ENCODE assay signal across 7 cellular contexts in the genomic region with DNA sequence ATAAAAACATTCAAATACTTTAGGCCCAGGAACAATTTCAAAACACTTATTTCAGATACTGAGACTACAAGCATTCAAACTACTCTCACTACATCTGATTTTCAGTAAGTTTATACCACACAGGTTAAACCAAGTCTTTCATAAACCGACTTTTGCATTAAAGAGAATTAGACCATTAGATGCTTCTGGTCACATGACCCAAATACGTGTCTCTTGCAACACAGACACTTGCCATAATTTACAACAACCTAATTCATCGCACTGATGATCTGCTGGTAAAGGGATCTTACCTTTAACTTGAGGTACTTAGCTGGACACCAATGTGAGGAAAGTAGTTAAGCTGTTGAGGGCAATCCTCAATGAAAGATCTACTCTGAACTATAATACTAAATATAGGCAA. TPM values are rescaled to one million over a fixed set of nuclear protein-coding genes. Genes with fewer than 3 reads are reported as not detected.
DNase-seq lines count a peak whose midpoint lies in the region; ATAC-seq and TF ChIP-seq lines count a peak whose summit lies in the region.

No MANE protein-coding gene starts in this region.

- no peak for TF ChIP-seq CTCF in GM23338 (conservative IDR thresholded peaks at IDR 0.05; ENCODE audit: low read depth in 2 of 2)
- no peak for TF ChIP-seq CTCF in RWPE2 (IDR thresholded peaks at IDR 0.05; ENCODE audit: poor library complexity, severe bottlenecking)
- TF ChIP-seq CTCF in fibroblast of lung (conservative IDR thresholded peaks at IDR 0.05 in 1 of 2, IDR thresholded peaks at IDR 0.05 in 1 of 2; ENCODE audit: low read depth in 1 of 2, low read length in 2 of 2), result no peak
- no peak for TF ChIP-seq CTCF in sigmoid colon (IDR thresholded peaks at IDR 0.05)

- no peak for ATAC-seq in GM23338
- no peak for ATAC-seq in RWPE2 (ENCODE audit: low read depth)
- no peak for ATAC-seq in HG03460 (IDR thresholded peaks at IDR 0.05; ENCODE audit: unreplicated experiment)

- H3K9me2 ChIP-seq in GM23338 (ENCODE audit: insufficient read depth), result no peaks in the 10 kb centered on the region

- DNase-seq in GM23338 (ENCODE audit: low spot score) (no peak), RWPE2 (ENCODE audit: low spot score) (no peak), fibroblast of lung (ENCODE audit: low read depth in 2 of 2) (no peak), sigmoid colon (no peak), SKM-1 (lab: John Stamatoyannopoulos, UW; ENCODE audit: unreplicated experiment) (no peak), inferior parietal cortex (ENCODE audit: extremely low spot score) (no peak)

- H3K4me3 Mint-ChIP-seq in GM23338, result peak overlapping the region; percentile 100

- H3K27ac Mint-ChIP-seq in GM23338, result no peak overlapping the region

- H3K36me3 Mint-ChIP-seq in GM23338 (ENCODE audit: low read depth), result peaks cover 81% of the 10 kb centered on the region

- intact Hi-C loops in sigmoid colon (cut with DNase I), result loop anchor here (5.0 kb wide), 2 partner anchors 63 to 187 kb away; a partner anchor contains a TSS

- peaks cover 63% of the 10 kb centered on the region for H3F3A ChIP-seq in GM23338 (replicated peaks; ENCODE audit: low read depth)

- no peak overlapping the region for H2AFZ ChIP-seq in GM23338
- H2AFZ ChIP-seq in fibroblast of lung (ENCODE audit: low read length), result no peak overlapping the region

- no peaks in the 10 kb centered on the region; the same call in 1 of the 3 replicates for H3K9me3 Mint-ChIP-seq in GM23338

- H3K27me3 ChIP-seq in GM23338 (ENCODE audit: insufficient read depth) (no peaks in the 10 kb centered on the region), RWPE2 (ENCODE audit: insufficient read depth, poor library complexity, severe bottlenecking) (no peaks in the 10 kb centered on the region), fibroblast of lung (ENCODE audit: control insufficient read depth, insufficient read depth, low read length) (no peaks in the 10 kb centered on the region), sigmoid colon (no peaks in the 10 kb centered on the region)

- TF ChIP-seq POLR2A in sigmoid colon (IDR thresholded peaks at IDR 0.05), result no peak

- no peak overlapping the region for H3K9ac ChIP-seq in fibroblast of lung (ENCODE audit: insufficient read depth, low read length)

- no peak for TF ChIP-seq EP300 in sigmoid colon (IDR thresholded peaks at IDR 0.05)

- H3K27me3 Mint-ChIP-seq in GM23338 (ENCODE audit: insufficient read depth, low read depth, poor library complexity), result peaks cover 32% of the 10 kb centered on the region

- H3K4me2 ChIP-seq in GM23338, result peak overlapping the region; percentile 81
- H3K4me2 ChIP-seq in fibroblast of lung (ENCODE audit: extremely low read depth, insufficient read depth, low read length), result peak overlapping the region; percentile 88

- H3K36me3 ChIP-seq in GM23338 (ENCODE audit: insufficient read depth) (peaks cover 72% of the 10 kb centered on the region), RWPE2 (ENCODE audit: low read depth) (peaks cover 78% of the 10 kb centered on the region), fibroblast of lung (ENCODE audit: control insufficient read depth, insufficient read depth, low read length) (peaks cover 13% of the 10 kb centered on the region), sigmoid colon (peaks cover 37 to 69% (median 54%) of the 10 kb centered on the region in 4 donors)

- 2 to 5% methylated on average over 3 of the region's 3 CpGs for WGBS in sigmoid colon, 2 donors

- H3K4me1 Mint-ChIP-seq in GM23338, result peaks cover 59% of the 10 kb centered on the region

- H4K20me1 ChIP-seq in GM23338 (replicated peaks; ENCODE audit: insufficient read depth) (peaks cover 69% of the 10 kb centered on the region), fibroblast of lung (ENCODE audit: control insufficient read depth, extremely low read depth, insufficient read depth, low read length) (peaks cover 23% of the 10 kb centered on the region)

- H3K79me2 ChIP-seq in GM23338 (replicated peaks; ENCODE audit: insufficient read depth) (peaks cover 77% of the 10 kb centered on the region), fibroblast of lung (ENCODE audit: control insufficient read depth, insufficient read depth, low read length) (peaks cover 78% of the 10 kb centered on the region)

- H3K9me3 ChIP-seq in RWPE2 (ENCODE audit: severe bottlenecking) (no peaks in the 10 kb centered on the region), fibroblast of lung (ENCODE audit: control insufficient read depth, insufficient read depth, low read depth, low read length) (no peaks in the 10 kb centered on the region), sigmoid colon (no peaks in the 10 kb centered on the region)

- H3K4me3 ChIP-seq in GM23338, result peak overlapping the region; percentile 93
- peak overlapping the region; percentile 76 for H3K4me3 ChIP-seq in RWPE2 (ENCODE audit: severe bottlenecking)
- H3K4me3 ChIP-seq in fibroblast of lung (replicated peaks in 1 of 4; ENCODE audit: control extremely low read depth in 1 of 4, insufficient read depth in 1 of 4, low read depth in 3 of 4, low read length in 4 of 4), result peak overlapping the region; percentile 75 to 97 (median 83)
- H3K4me3 ChIP-seq in sigmoid colon, result peak overlapping the region; percentile 7 to 100 (median 54)

- H3K27ac ChIP-seq in GM23338 (ENCODE audit: low read depth) (no peak overlapping the region), RWPE2 (ENCODE audit: poor library complexity, severe bottlenecking) (no peak overlapping the region), fibroblast of lung (ENCODE audit: insufficient read depth, low read length) (no peak overlapping the region), sigmoid colon (peak overlapping the region; percentile 100)

- H3K4me1 ChIP-seq in GM23338 (ENCODE audit: insufficient read depth), result peaks cover 39% of the 10 kb centered on the region
- peaks cover 28% of the 10 kb centered on the region for H3K4me1 ChIP-seq in RWPE2 (ENCODE audit: insufficient read depth, poor library complexity, severe bottlenecking)
- H3K4me1 ChIP-seq in fibroblast of lung (ENCODE audit: control insufficient read depth, extremely low read depth, insufficient read depth, low read length), result peaks cover 9% of the 10 kb centered on the region
- peaks cover 0 to 77% (median 72%) of the 10 kb centered on the region in 4 donors for H3K4me1 ChIP-seq in sigmoid colon

TF ChIP-seq in GM23338, 12 proteins besides CTCF, POLR2A, EP300 and RAD21:
- TF ChIP-seq JUNB (IDR thresholded peaks at IDR 0.05; ENCODE audit: unreplicated experiment) (no peak), ZNF114 (CRISPR knock-in tag; IDR thresholded peaks at IDR 0.05) (no peak)
- TF ChIP-seq, protein P1, sequence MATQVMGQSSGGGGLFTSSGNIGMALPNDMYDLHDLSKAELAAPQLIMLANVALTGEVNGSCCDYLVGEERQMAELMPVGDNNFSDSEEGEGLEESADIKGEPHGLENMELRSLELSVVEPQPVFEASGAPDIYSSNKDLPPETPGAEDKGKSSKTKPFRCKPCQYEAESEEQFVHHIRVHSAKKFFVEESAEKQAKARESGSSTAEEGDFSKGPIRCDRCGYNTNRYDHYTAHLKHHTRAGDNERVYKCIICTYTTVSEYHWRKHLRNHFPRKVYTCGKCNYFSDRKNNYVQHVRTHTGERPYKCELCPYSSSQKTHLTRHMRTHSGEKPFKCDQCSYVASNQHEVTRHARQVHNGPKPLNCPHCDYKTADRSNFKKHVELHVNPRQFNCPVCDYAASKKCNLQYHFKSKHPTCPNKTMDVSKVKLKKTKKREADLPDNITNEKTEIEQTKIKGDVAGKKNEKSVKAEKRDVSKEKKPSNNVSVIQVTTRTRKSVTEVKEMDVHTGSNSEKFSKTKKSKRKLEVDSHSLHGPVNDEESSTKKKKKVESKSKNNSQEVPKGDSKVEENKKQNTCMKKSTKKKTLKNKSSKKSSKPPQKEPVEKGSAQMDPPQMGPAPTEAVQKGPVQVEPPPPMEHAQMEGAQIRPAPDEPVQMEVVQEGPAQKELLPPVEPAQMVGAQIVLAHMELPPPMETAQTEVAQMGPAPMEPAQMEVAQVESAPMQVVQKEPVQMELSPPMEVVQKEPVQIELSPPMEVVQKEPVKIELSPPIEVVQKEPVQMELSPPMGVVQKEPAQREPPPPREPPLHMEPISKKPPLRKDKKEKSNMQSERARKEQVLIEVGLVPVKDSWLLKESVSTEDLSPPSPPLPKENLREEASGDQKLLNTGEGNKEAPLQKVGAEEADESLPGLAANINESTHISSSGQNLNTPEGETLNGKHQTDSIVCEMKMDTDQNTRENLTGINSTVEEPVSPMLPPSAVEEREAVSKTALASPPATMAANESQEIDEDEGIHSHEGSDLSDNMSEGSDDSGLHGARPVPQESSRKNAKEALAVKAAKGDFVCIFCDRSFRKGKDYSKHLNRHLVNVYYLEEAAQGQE (IDR thresholded peaks at IDR 0.05; ENCODE audit: unreplicated experiment), result no peak

RNA-seq across cellular contexts. Expression of a gene that starts 3.2 kb away (rescaled TPM):
- total RNA-seq in GM23338 (2014; rRNA removed; shearing (Covaris generic)), result 572 and 715 TPM in 2 replicates
- polyA plus RNA-seq in GM23338 (2016; fragmentation: Nextera tagmentation; extraction: Ambion mirVana), result 330 and 410 TPM in 2 replicates
- total RNA-seq in fibroblast of lung, result 630 and 689 TPM in 2 replicates
- 214 and 285 TPM in 2 replicates for polyA plus RNA-seq in fibroblast of lung
- polyA plus RNA-seq in fibroblast of lung (2012), result 246 and 334 TPM in 2 replicates
- 82.2 and 111 TPM in 2 replicates for polyA minus RNA-seq in fibroblast of lung (ENCODE audit: low replicate concordance)
- 100 to 1,000 TPM; 264 to 495 (median 312) TPM for total RNA-seq in sigmoid colon
- polyA plus RNA-seq in sigmoid colon, result 100 to 1,000 TPM in 1 of 3 donors, 10 to 100 TPM in 2; 63.8 to 255 (median 73.3) TPM

Comparison
In these comparisons a context has a peak if more than half of its experiments do, and no peak if none do; other contexts are left out.
1. H3K27ac ChIP-seq: peak in sigmoid colon (4 of 4); none in GM23338 (single experiment), RWPE2 (single experiment) and fibroblast of lung (single experiment).
2. Peak in every context shown above with its lines, with median percentiles within 50 percentile points of each other: H3K4me3 ChIP-seq.